In genomic region chr2:11505652-11506610, GRCh38 we compare ENCODE assay signal across 13 cellular contexts. TPM values are rescaled to one million over a fixed set of nuclear protein-coding genes. Genes with fewer than 3 reads are reported as not detected.
DNase-seq lines count a peak whose midpoint lies in the region; ATAC-seq and TF ChIP-seq lines count a peak whose summit lies in the region.
"Had no signal": no experiment of that assay in that cellular context is flagged by ENCODE, and none has a peak within 500 bp of the region (broad histone marks: within the 10 kb centered on the region; RNA-seq: fewer than 3 reads in every experiment).

No MANE protein-coding gene starts in this region.

- no peaks in the 10 kb centered on the region for H3K9me3 Mint-ChIP-seq in activated CD4-positive, alpha-beta memory T cell treated with anti-CD3 and anti-CD28 coated beads for 36 hours
- no peaks in the 10 kb centered on the region for H3K9me3 Mint-ChIP-seq in CD8-positive, alpha-beta T cell

- POLR2A ChIA-PET in activated CD4-positive, alpha-beta memory T cell treated with anti-CD3 and anti-CD28 coated beads for 36 hours (lab: Charles Lee) = no interaction called here
- POLR2A ChIA-PET in CD8-positive, alpha-beta T cell (lab: Charles Lee) = no interaction called here

- H3K27ac ChIP-seq in CD8-positive, alpha-beta T cell (ENCODE audit: low read depth, low read length) = no peak overlapping the region
- H3K27ac ChIP-seq: colonic mucosa, neutrophil, SK-N-MC had no signal

- DNase-seq in DMS153 (lab: John Stamatoyannopoulos, UW) (peak; percentile 47), HT1080 (ENCODE audit: low read depth) (peak; percentile 64), dermis blood vessel endothelial cell (peak; percentile 4)
- DNase-seq in activated naive CD4-positive, alpha-beta T cell treated with anti-CD3 and anti-CD28 coated beads, Interleukin-2, amount 50 U/mL, for 16 hours = no peak
- DNase-seq in activated CD4-positive, alpha-beta memory T cell treated with anti-CD3 and anti-CD28 coated beads for 36 hours = no peak
- no peak for DNase-seq in CD8-positive, alpha-beta T cell
- DNase-seq: activated CD8-positive, alpha-beta memory T cell treated with anti-CD3 and anti-CD28 coated beads, Interleukin-2, amount 50 U/mL, for 48 hours; colonic mucosa; NCI-H1694 treated with DMSO at 0.1 percent for 48 hours had no signal

- no peaks in the 10 kb centered on the region for H3K4me1 ChIP-seq in CD8-positive, alpha-beta T cell (ENCODE audit: insufficient read depth, low read length)
- H3K4me1 ChIP-seq: colonic mucosa had no signal

- no peaks in the 10 kb centered on the region for H3K36me3 ChIP-seq in CD8-positive, alpha-beta T cell (ENCODE audit: insufficient read depth, low read length)
- H3K36me3 ChIP-seq: colonic mucosa, neutrophil had no signal

- H3K27me3 Mint-ChIP-seq in activated CD4-positive, alpha-beta memory T cell treated with anti-CD3 and anti-CD28 coated beads for 36 hours = peaks cover 13% of the 10 kb centered on the region
- peaks cover 12% of the 10 kb centered on the region for H3K27me3 Mint-ChIP-seq in CD8-positive, alpha-beta T cell (ENCODE audit: low read depth)

- H3K4me3 Mint-ChIP-seq in activated CD4-positive, alpha-beta memory T cell treated with anti-CD3 and anti-CD28 coated beads for 36 hours = no peak overlapping the region
- no peak overlapping the region for H3K4me3 Mint-ChIP-seq in CD8-positive, alpha-beta T cell

- intact Hi-C loops in activated CD4-positive, alpha-beta memory T cell treated with anti-CD3 and anti-CD28 coated beads for 36 hours (cut with micrococcal nuclease) = no loop called here
- intact Hi-C loops in CD8-positive, alpha-beta T cell (cut with DNase I, micrococcal nuclease) = no loop called here

- no peaks in the 10 kb centered on the region for H3K36me3 Mint-ChIP-seq in activated CD4-positive, alpha-beta memory T cell treated with anti-CD3 and anti-CD28 coated beads for 36 hours
- H3K36me3 Mint-ChIP-seq in CD8-positive, alpha-beta T cell = no peaks in the 10 kb centered on the region

- H3K27ac Mint-ChIP-seq in activated CD4-positive, alpha-beta memory T cell treated with anti-CD3 and anti-CD28 coated beads for 36 hours = no peak overlapping the region
- H3K27ac Mint-ChIP-seq in CD8-positive, alpha-beta T cell = no peak overlapping the region

- peak; percentile 78 for ATAC-seq in GM19463 (IDR thresholded peaks at IDR 0.05; ENCODE audit: unreplicated experiment)
- ATAC-seq in HG03439 (IDR thresholded peaks at IDR 0.05; ENCODE audit: unreplicated experiment) = no peak
- ATAC-seq in CD8-positive, alpha-beta T cell = no peak

- H3K4me3 ChIP-seq in CD8-positive, alpha-beta T cell (ENCODE audit: low read depth, low read length) = no peak overlapping the region
- H3K4me3 ChIP-seq: colonic mucosa, SK-N-MC had no signal

- H3K27me3 ChIP-seq in CD8-positive, alpha-beta T cell (ENCODE audit: insufficient read depth, low read length) = no peaks in the 10 kb centered on the region
- H3K27me3 ChIP-seq: colonic mucosa had no signal

- TF ChIP-seq CTCF in CD8-positive, alpha-beta T cell (IDR thresholded peaks at IDR 0.05) = no peak

- no peaks in the 10 kb centered on the region for H3K9me3 ChIP-seq in CD8-positive, alpha-beta T cell (ENCODE audit: low read length)
- H3K9me3 ChIP-seq: colonic mucosa, neutrophil had no signal

- peaks cover under 1% of the 10 kb centered on the region for H3K4me1 Mint-ChIP-seq in activated CD4-positive, alpha-beta memory T cell treated with anti-CD3 and anti-CD28 coated beads for 36 hours (ENCODE audit: low read depth)
- H3K4me1 Mint-ChIP-seq in CD8-positive, alpha-beta T cell (ENCODE audit: low read depth) = no peaks in the 10 kb centered on the region

- CTCF ChIA-PET in activated CD4-positive, alpha-beta memory T cell treated with anti-CD3 and anti-CD28 coated beads for 36 hours (lab: Charles Lee) = no interaction called here
- CTCF ChIA-PET in CD8-positive, alpha-beta T cell (lab: Charles Lee) = no interaction called here

RNA-seq across cellular contexts. Expression of gene GREB1, which starts 27.9 kb away (rescaled TPM):
- 1.2 and 1.7 TPM in 2 replicates for total RNA-seq in HT1080 (2014; rRNA removed; shearing (Covaris generic))
- 5.1 and 6.3 TPM in 2 replicates for polyA plus RNA-seq in HT1080 (2015; cell fraction: cytosol; rRNA removed)
- polyA plus RNA-seq in HT1080 (2015; cell fraction: nucleus; rRNA removed) = 7.1 and 9.9 TPM in 2 replicates
- 0.17 and 0.33 TPM in 2 replicates for total RNA-seq in dermis blood vessel endothelial cell
- under 1 TPM; 0.29 to 0.81 TPM for total RNA-seq in activated CD4-positive, alpha-beta memory T cell treated with anti-CD3 and anti-CD28 coated beads for 36 hours
- total RNA-seq in CD8-positive, alpha-beta T cell = under 1 TPM; 0.25 to 0.57 TPM

RNA-seq across cellular contexts. Expression of gene E2F6, which starts 40.0 kb away (rescaled TPM):
- 19.3 and 21.4 TPM in 2 replicates for total RNA-seq in HT1080 (2014; rRNA removed; shearing (Covaris generic))
- 19.1 and 23.3 TPM in 2 replicates for polyA plus RNA-seq in HT1080 (2015; cell fraction: cytosol; rRNA removed)
- 17.2 and 25.1 TPM in 2 replicates for polyA plus RNA-seq in HT1080 (2015; cell fraction: nucleus; rRNA removed)
- 13.9 and 14.8 TPM in 2 replicates for total RNA-seq in dermis blood vessel endothelial cell
- 10 to 100 TPM in 1 of 2 experiments, 1 to 10 TPM in 1; 9.9 to 10.3 TPM for total RNA-seq in activated CD4-positive, alpha-beta memory T cell treated with anti-CD3 and anti-CD28 coated beads for 36 hours
- 1 to 10 TPM; 4.9 to 5.0 TPM for total RNA-seq in CD8-positive, alpha-beta T cell

Comparison
In these comparisons a context has a peak if more than half of its experiments do, and no peak if none do; other contexts are left out.
1. DNase-seq: peak in DMS153 (single experiment), HT1080 (single experiment) and dermis blood vessel endothelial cell (single experiment); none in activated naive CD4-positive, alpha-beta T cell treated with anti-CD3 and anti-CD28 coated beads, Interleukin-2, amount 50 U/mL, for 16 hours (single experiment), activated CD4-positive, alpha-beta memory T cell treated with anti-CD3 and anti-CD28 coated beads for 36 hours (single experiment) and CD8-positive, alpha-beta T cell (0 of 7).